ENCODE assay signal across 1 cellular context in the genomic region with DNA sequence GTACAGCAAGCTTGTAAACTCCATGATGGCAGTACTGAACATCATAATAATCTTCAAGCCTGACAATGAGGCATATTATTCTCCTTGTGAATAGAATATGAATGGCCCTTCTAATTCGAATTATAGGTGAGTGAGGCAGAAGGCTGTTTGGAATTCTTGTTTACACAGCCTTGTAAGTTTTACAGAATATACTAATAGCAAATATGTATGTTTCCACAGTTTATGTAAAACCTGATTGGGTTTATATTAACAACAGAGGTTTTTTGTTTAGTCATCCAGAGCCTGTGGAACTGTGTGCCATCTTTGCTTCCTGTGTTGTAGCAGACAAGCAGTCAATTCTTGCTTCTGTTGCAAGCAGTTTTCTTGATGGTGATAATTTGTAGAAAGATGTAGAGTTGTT.
TF ChIP-seq lines count a peak whose summit lies in the region.

No MANE protein-coding gene starts in this region.

TF ChIP-seq in IMR-90, 13 proteins besides CTCF, POLR2A, EP300 and RAD21:
- TF ChIP-seq RCOR1 (IDR thresholded peaks at IDR 0.05; ENCODE audit: insufficient replicate concordance, low read length), result no peak
- peak; percentile 49; the same call in 1 of the 2 replicates for TF ChIP-seq NFE2L2 (IDR thresholded peaks at IDR 0.05; ENCODE audit: low read depth, low read length)
- TF ChIP-seq, protein P1, sequence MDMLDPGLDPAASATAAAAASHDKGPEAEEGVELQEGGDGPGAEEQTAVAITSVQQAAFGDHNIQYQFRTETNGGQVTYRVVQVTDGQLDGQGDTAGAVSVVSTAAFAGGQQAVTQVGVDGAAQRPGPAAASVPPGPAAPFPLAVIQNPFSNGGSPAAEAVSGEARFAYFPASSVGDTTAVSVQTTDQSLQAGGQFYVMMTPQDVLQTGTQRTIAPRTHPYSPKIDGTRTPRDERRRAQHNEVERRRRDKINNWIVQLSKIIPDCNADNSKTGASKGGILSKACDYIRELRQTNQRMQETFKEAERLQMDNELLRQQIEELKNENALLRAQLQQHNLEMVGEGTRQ (IDR thresholded peaks at IDR 0.05; ENCODE audit: low read depth, low read length), result no peak
- TF ChIP-seq CEBPB (IDR thresholded peaks at IDR 0.05; ENCODE audit: low read depth, low read length), result no peak
- TF ChIP-seq RFX5 (IDR thresholded peaks at IDR 0.05; ENCODE audit: low read depth, low read length), result no peak
